Comparison of ENCODE assay signal across 3 cellular contexts in the genomic region with DNA sequence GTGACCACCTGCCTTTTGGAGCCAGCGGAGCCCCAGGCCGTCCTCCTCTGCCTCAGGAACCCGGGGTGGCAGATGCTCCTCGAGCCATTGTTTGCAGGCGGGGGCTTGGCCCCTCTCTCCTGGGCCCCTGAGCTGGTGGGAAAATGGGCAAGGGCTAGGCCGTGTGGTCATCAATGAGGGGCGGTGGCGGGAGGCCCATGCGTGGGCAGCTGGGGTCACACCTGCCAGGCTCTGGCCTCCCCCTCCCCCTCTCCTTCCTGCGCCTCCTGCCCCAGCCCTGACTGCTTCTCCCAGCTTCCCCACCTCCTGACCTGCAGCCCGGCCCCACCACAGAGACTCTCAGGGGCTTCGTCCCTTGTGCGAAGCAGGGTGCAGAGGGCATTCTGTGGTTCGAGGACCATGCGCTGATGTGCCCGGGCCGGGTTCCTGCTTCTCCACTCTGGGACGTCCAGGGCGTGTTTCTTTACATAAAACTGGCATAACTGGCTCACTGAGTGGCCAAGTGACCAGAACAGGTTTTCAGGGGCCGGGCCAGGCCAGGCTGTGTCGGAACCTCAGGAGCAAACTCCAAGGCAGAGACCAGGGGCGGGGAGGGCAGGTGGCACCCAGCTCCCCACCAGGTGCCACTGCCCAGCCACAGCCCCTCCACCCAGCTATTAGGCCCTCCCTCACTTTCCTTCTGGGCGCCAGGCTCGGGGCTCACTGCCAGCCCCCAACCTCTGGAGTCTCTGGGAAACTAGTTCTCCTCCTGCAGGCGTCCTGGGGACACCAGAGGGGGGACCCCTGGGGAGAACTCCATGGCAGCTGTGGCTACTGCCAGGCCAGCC.
TF ChIP-seq lines count a peak whose summit lies in the region.

No MANE protein-coding gene starts in this region.

TF ChIP-seq in Ishikawa, 13 proteins besides CTCF, POLR2A, EP300 and RAD21:
- no peak for TF ChIP-seq YY1 (IDR thresholded peaks at IDR 0.05; ENCODE audit: low read depth)
- TF ChIP-seq NFIC (IDR thresholded peaks at IDR 0.05): peak; percentile 43
TF ChIP-seq in Ishikawa: peak in this region for 1.

TF ChIP-seq in SK-N-SH treated with all-trans-retinoic acid at 6 μM for 48 hours, 23 proteins besides CTCF, POLR2A, EP300 and RAD21:
- no peak for TF ChIP-seq TOX (CRISPR knock-in tag; IDR thresholded peaks at IDR 0.05; ENCODE audit: borderline replicate concordance)
- no peak for TF ChIP-seq CSDC2 (CRISPR knock-in tag; IDR thresholded peaks at IDR 0.05)
- no peak for TF ChIP-seq GLIS3 (CRISPR knock-in tag; IDR thresholded peaks at IDR 0.05)
TF ChIP-seq in SK-N-SH treated with all-trans-retinoic acid at 6 μM for 48 hours: peak in this region for 0.

TF ChIP-seq in SK-N-SH, 30 proteins besides CTCF, POLR2A, EP300 and RAD21:
- no peak for TF ChIP-seq RCOR1 (IDR thresholded peaks at IDR 0.05; ENCODE audit: low read length)
- TF ChIP-seq, protein P1, sequence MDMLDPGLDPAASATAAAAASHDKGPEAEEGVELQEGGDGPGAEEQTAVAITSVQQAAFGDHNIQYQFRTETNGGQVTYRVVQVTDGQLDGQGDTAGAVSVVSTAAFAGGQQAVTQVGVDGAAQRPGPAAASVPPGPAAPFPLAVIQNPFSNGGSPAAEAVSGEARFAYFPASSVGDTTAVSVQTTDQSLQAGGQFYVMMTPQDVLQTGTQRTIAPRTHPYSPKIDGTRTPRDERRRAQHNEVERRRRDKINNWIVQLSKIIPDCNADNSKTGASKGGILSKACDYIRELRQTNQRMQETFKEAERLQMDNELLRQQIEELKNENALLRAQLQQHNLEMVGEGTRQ (IDR thresholded peaks at IDR 0.05; ENCODE audit: borderline replicate concordance, low read depth, low read length): no peak
- TF ChIP-seq YY1 (IDR thresholded peaks at IDR 0.05; ENCODE audit: low read depth): no peak
- TF ChIP-seq, protein P2, sequence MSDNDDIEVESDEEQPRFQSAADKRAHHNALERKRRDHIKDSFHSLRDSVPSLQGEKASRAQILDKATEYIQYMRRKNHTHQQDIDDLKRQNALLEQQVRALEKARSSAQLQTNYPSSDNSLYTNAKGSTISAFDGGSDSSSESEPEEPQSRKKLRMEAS (IDR thresholded peaks at IDR 0.05; ENCODE audit: low read depth): no peak
